ENCODE assay signal across 8 cellular contexts in the genomic region with DNA sequence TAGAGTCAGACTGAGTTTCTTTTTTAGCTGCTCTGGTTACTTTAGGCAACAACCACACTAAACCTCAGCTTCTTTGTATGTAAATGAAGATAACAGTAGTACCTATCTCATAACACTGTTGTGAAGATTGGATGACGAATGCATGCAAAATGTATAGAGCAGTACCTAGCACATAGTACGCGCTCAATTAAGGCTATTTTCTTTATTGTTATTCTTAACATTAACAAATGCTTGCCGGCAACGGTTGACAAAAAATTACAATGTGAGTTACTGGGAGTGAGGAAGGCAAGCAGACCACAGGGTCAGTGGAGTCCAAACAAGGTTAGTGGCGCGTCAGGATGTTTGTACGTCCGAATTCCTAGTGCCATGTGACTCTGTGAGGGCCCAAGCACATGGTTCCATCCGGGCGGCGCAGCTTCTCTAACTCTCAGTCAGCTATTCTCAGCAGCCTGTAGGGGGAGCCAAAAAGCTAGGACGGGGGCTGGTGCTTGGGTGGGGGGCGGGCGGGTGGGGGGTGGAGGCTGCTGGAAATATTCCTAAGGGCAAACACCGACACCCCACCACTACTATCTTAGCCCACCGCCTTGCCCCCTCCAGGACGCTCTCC. TPM values are rescaled to one million over a fixed set of nuclear protein-coding genes. Genes with fewer than 3 reads are reported as not detected.
DNase-seq lines count a peak whose midpoint lies in the region; ATAC-seq and TF ChIP-seq lines count a peak whose summit lies in the region.

No MANE protein-coding gene starts in this region.

- no peak for DNase-seq in Right ventricle myocardium inferior (ENCODE audit: missing footprints)
- DNase-seq in cardiac septum (ENCODE audit: low spot score), result no peak
- DNase-seq in RWPE2 (ENCODE audit: low spot score), result no peak
- no peak for DNase-seq in right atrium auricular region (ENCODE audit: low spot score)
- DNase-seq in superior temporal gyrus (ENCODE audit: extremely low spot score), result peak; percentile 49
- DNase-seq in NK-92 (lab: John Stamatoyannopoulos, UW; ENCODE audit: unreplicated experiment), result no peak
- no peak for DNase-seq in stimulated activated CD8-positive, alpha-beta memory T cell treated with anti-CD3 and anti-CD28 coated beads, Interleukin-4, amount 100 ng/mL, for 48 hours

- H3K36me3 ChIP-seq in RWPE2 (ENCODE audit: low read depth) (no peaks in the 10 kb centered on the region), right atrium auricular region (no peaks in the 10 kb centered on the region)

- no peaks in the 10 kb centered on the region for H3K4me1 ChIP-seq in RWPE2 (ENCODE audit: insufficient read depth, poor library complexity, severe bottlenecking)
- H3K4me1 ChIP-seq in right atrium auricular region, result no peaks in the 10 kb centered on the region

- H3K4me3 ChIP-seq in RWPE2 (ENCODE audit: severe bottlenecking) (peak overlapping the region; percentile 41), right atrium auricular region (peak overlapping the region in 1 of 2 donors; percentile 58)

- peaks cover 6% of the 10 kb centered on the region for H3K27me3 ChIP-seq in RWPE2 (ENCODE audit: insufficient read depth, poor library complexity, severe bottlenecking)
- no peaks in the 10 kb centered on the region for H3K27me3 ChIP-seq in right atrium auricular region

- H3K27ac ChIP-seq in RWPE2 (ENCODE audit: poor library complexity, severe bottlenecking) (no peak overlapping the region), right atrium auricular region (peak overlapping the region; percentile 77 to 86)

- ATAC-seq in Right ventricle myocardium inferior (peak; percentile 33), RWPE2 (ENCODE audit: low read depth) (no peak), GM21825 (IDR thresholded peaks at IDR 0.05; ENCODE audit: unreplicated experiment) (no peak)

- intact Hi-C loops in Right ventricle myocardium inferior (cut with DNase I), result loop anchor here (5.0 kb wide), 1 partner anchor 509 kb away; no protein-coding TSS in a partner anchor
- intact Hi-C loops in cardiac septum (cut with DNase I), result no loop called here

- H3K9me3 ChIP-seq in RWPE2 (ENCODE audit: severe bottlenecking), result no peaks in the 10 kb centered on the region
- no peaks in the 10 kb centered on the region for H3K9me3 ChIP-seq in right atrium auricular region

- peak; percentile 12 for TF ChIP-seq CTCF in RWPE2 (IDR thresholded peaks at IDR 0.05; ENCODE audit: poor library complexity, severe bottlenecking)
- TF ChIP-seq CTCF in right atrium auricular region (IDR thresholded peaks at IDR 0.05), result peak in 1 of 2 donors; percentile 40

RNA-seq across cellular contexts. Expression of a gene that starts 0.8 kb away (rescaled TPM):
- total RNA-seq in Right ventricle myocardium inferior, result 41.1 TPM
- 4.4 TPM for total RNA-seq in cardiac septum
- 10 to 100 TPM; 35.5 to 62.7 TPM for total RNA-seq in right atrium auricular region
